ENCODE assay signal across 1 cellular context in genomic region chr11:68840661-68841653, GRCh38.
TF ChIP-seq lines count a peak whose summit lies in the region.

No MANE protein-coding gene starts in this region.

TF ChIP-seq in HepG2, 621 proteins besides CTCF, POLR2A, EP300 and RAD21 (continued from another document and continues in another):
- TF ChIP-seq AKNA (CRISPR knock-in tag; IDR thresholded peaks at IDR 0.05; ENCODE audit: borderline replicate concordance) = no peak
- no peak for TF ChIP-seq ZMYM3 (CRISPR knock-in tag; IDR thresholded peaks at IDR 0.05)
- 0 out of 2 replicates have a peak, but pooled peaks have one; percentile 9 for TF ChIP-seq MNT (IDR thresholded peaks at IDR 0.05)
- TF ChIP-seq ARID3A (IDR thresholded peaks at IDR 0.05; ENCODE audit: low read depth, low read length) = no peak
- TF ChIP-seq ZHX1 (CRISPR knock-in tag; IDR thresholded peaks at IDR 0.05; ENCODE audit: low read depth) = no peak
- TF ChIP-seq POLR2G (IDR thresholded peaks at IDR 0.05; ENCODE audit: low read depth, low read length) = no peak
- TF ChIP-seq ZNF549 (CRISPR knock-in tag; IDR thresholded peaks at IDR 0.05) = no peak
- TF ChIP-seq PCBP2 (optimal IDR thresholded peaks at IDR 0.05; ENCODE audit: low read depth, low read length, poor library complexity, severe bottlenecking) = no peak
- no peak for TF ChIP-seq ZFP36L2 (CRISPR knock-in tag; IDR thresholded peaks at IDR 0.05)
- TF ChIP-seq, protein P1, sequence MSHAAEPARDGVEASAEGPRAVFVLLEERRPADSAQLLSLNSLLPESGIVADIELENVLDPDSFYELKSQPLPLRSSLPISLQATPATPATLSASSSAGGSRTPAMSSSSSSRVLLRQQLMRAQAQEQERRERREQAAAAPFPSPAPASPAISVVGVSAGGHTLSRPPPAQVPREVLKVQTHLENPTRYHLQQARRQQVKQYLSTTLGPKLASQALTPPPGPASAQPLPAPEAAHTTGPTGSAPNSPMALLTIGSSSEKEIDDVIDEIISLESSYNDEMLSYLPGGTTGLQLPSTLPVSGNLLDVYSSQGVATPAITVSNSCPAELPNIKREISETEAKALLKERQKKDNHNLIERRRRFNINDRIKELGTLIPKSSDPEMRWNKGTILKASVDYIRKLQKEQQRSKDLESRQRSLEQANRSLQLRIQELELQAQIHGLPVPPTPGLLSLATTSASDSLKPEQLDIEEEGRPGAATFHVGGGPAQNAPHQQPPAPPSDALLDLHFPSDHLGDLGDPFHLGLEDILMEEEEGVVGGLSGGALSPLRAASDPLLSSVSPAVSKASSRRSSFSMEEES (CRISPR knock-in tag; IDR thresholded peaks at IDR 0.05) = no peak
- TF ChIP-seq GATAD2A (CRISPR knock-in tag; IDR thresholded peaks at IDR 0.05) = no peak
- TF ChIP-seq SRY (CRISPR knock-in tag; IDR thresholded peaks at IDR 0.05) = no peak
- no peak for TF ChIP-seq ZNF556 (CRISPR knock-in tag; IDR thresholded peaks at IDR 0.05; ENCODE audit: borderline replicate concordance)
- no peak for TF ChIP-seq RNF219 (CRISPR knock-in tag; IDR thresholded peaks at IDR 0.05)
- no peak for TF ChIP-seq ZHX2 (IDR thresholded peaks at IDR 0.05; ENCODE audit: low read depth)
- TF ChIP-seq ZHX2 (CRISPR knock-in tag; IDR thresholded peaks at IDR 0.05; ENCODE audit: borderline replicate concordance) = no peak
- TF ChIP-seq IRF2 (CRISPR knock-in tag; IDR thresholded peaks at IDR 0.05) = peak; percentile 37; the same call in 1 of the 2 replicates
- no peak for TF ChIP-seq ATF7 (IDR thresholded peaks at IDR 0.05)
- TF ChIP-seq ATF7 (CRISPR knock-in tag; IDR thresholded peaks at IDR 0.05) = no peak
- TF ChIP-seq, protein P2, sequence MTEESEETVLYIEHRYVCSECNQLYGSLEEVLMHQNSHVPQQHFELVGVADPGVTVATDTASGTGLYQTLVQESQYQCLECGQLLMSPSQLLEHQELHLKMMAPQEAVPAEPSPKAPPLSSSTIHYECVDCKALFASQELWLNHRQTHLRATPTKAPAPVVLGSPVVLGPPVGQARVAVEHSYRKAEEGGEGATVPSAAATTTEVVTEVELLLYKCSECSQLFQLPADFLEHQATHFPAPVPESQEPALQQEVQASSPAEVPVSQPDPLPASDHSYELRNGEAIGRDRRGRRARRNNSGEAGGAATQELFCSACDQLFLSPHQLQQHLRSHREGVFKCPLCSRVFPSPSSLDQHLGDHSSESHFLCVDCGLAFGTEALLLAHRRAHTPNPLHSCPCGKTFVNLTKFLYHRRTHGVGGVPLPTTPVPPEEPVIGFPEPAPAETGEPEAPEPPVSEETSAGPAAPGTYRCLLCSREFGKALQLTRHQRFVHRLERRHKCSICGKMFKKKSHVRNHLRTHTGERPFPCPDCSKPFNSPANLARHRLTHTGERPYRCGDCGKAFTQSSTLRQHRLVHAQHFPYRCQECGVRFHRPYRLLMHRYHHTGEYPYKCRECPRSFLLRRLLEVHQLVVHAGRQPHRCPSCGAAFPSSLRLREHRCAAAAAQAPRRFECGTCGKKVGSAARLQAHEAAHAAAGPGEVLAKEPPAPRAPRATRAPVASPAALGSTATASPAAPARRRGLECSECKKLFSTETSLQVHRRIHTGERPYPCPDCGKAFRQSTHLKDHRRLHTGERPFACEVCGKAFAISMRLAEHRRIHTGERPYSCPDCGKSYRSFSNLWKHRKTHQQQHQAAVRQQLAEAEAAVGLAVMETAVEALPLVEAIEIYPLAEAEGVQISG (CRISPR knock-in tag; IDR thresholded peaks at IDR 0.05) = no peak; the same call in 1 of the 2 replicates
- TF ChIP-seq ZNF644 (CRISPR knock-in tag; IDR thresholded peaks at IDR 0.05; ENCODE audit: low read depth) = no peak
- TF ChIP-seq ZNF713 (CRISPR knock-in tag; IDR thresholded peaks at IDR 0.05) = no peak
- no peak for TF ChIP-seq FOXP1 (IDR thresholded peaks at IDR 0.05)
- 0 out of 2 replicates have a peak, but pooled peaks have one; percentile 14 for TF ChIP-seq FOXP1 (CRISPR knock-in tag; IDR thresholded peaks at IDR 0.05)
